In the genomic region with DNA sequence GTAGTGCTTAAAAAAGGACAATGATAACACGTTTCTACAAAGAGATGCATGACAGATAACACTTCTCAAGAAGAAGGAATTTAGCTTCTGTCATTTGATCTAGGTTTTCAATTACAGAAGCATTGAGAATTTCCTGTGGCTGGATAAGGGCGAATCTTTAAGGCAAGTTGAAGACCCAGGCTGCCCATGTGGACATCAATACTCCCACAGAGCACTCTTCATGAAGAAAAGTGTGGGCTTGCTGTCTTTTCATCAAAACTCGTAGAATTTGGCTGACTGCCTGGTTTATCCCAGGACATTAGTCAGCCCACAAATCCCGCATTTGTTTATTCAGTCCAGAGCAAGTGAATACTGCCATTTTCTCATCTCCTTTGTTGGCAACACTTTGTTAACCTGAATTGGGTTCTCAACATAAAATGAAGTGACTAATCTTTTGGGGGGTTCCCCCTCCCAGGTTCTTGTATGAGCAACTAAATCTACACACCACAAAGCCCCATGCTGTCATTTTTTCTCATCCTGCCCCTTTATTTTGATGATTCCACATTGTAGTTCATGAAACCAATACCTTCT, we compare ENCODE assay signal across 9 cellular contexts. TPM values are rescaled to one million over a fixed set of nuclear protein-coding genes. Genes with fewer than 3 reads are reported as not detected.
DNase-seq lines count a peak whose midpoint lies in the region; ATAC-seq and TF ChIP-seq lines count a peak whose summit lies in the region.
"Had no signal": no experiment of that assay in that cellular context is flagged by ENCODE, and none has a peak within 500 bp of the region (broad histone marks: within the 10 kb centered on the region; RNA-seq: fewer than 3 reads in every experiment).

No MANE protein-coding gene starts in this region.

- H3K4me1 ChIP-seq in mesodermal cell (ENCODE audit: control insufficient read depth, insufficient read depth, low read length, poor library complexity, severe bottlenecking) = peaks cover 31% of the 10 kb centered on the region
- peaks cover 0 to 3% (median 0%) of the 10 kb centered on the region in 4 donors for H3K4me1 ChIP-seq in Peyer's patch
- H3K4me1 ChIP-seq in Karpas-422 (ENCODE audit: low read length) = no peaks in the 10 kb centered on the region

- no peak overlapping the region for H2AFZ ChIP-seq in Karpas-422 (ENCODE audit: low read length)

- H3K4me3 ChIP-seq in mesodermal cell (ENCODE audit: extremely low read depth, insufficient read depth, low read length, poor library complexity, severe bottlenecking) (no peak overlapping the region), Peyer's patch (no peak overlapping the region), Karpas-422 (ENCODE audit: low read length) (no peak overlapping the region)
- H3K4me3 ChIP-seq: thoracic aorta had no signal

- peak overlapping the region; percentile 33 for H3K27ac ChIP-seq in mesodermal cell (ENCODE audit: low read depth, low read length, severe bottlenecking)
- no peak overlapping the region for H3K27ac ChIP-seq in Peyer's patch
- H3K27ac ChIP-seq in Karpas-422 (ENCODE audit: low read length) = no peak overlapping the region
- H3K27ac ChIP-seq: thoracic aorta had no signal

- H3K9ac ChIP-seq in Karpas-422 (ENCODE audit: low read length) = no peak overlapping the region

- DNase-seq in EH (ENCODE audit: low read depth) (peak; percentile 96), iPS-NIHi11 (ENCODE audit: low spot score) (no peak), Peyer's patch (no peak), Karpas-422 (no peak)
- DNase-seq in activated naive CD4-positive, alpha-beta T cell treated with anti-CD3 and anti-CD28 coated beads, Interleukin-2, amount 50 U/mL, for 16 hours = peak; percentile 32

- TF ChIP-seq POLR2A in Peyer's patch (IDR thresholded peaks at IDR 0.05) = no peak

- no peak overlapping the region for H3K4me2 ChIP-seq in Karpas-422 (ENCODE audit: low read depth, low read length, poor library complexity, severe bottlenecking)

- WGBS in mesodermal cell (ENCODE audit: insufficient coverage in 2 of 2), 2 experiments = 77 to 83% methylated on average over 3 to 4 of the region's 4 CpGs

- H3K9me3 ChIP-seq in mesodermal cell (ENCODE audit: control insufficient read depth, low read length) = no peaks in the 10 kb centered on the region
- H3K9me3 ChIP-seq in Peyer's patch = no peaks in the 10 kb centered on the region
- no peaks in the 10 kb centered on the region for H3K9me3 ChIP-seq in Karpas-422 (ENCODE audit: low read length)
- H3K9me3 ChIP-seq: thoracic aorta had no signal

- H3K36me3 ChIP-seq in mesodermal cell (ENCODE audit: control insufficient read depth, insufficient read depth, low read length) = no peaks in the 10 kb centered on the region
- no peaks in the 10 kb centered on the region for H3K36me3 ChIP-seq in Peyer's patch
- peaks cover 23% of the 10 kb centered on the region for H3K36me3 ChIP-seq in Karpas-422 (ENCODE audit: insufficient read depth, low read length)
- H3K36me3 ChIP-seq: thoracic aorta had no signal

- H4K20me1 ChIP-seq in Karpas-422 (ENCODE audit: insufficient read depth, low read depth, low read length) = no peaks in the 10 kb centered on the region

- no peaks in the 10 kb centered on the region for H3K79me2 ChIP-seq in Karpas-422 (ENCODE audit: low read length)

- TF ChIP-seq CTCF in Peyer's patch (IDR thresholded peaks at IDR 0.05) = no peak

- ATAC-seq in HG03378 (IDR thresholded peaks at IDR 0.05; ENCODE audit: unreplicated experiment) (peak; percentile 71), HG03139 (IDR thresholded peaks at IDR 0.05; ENCODE audit: unreplicated experiment) (no peak)

- H3K27me3 ChIP-seq in Peyer's patch = no peaks in the 10 kb centered on the region
- H3K27me3 ChIP-seq in Karpas-422 (ENCODE audit: low read length) = no peaks in the 10 kb centered on the region

- H3K9me2 ChIP-seq in Karpas-422 (replicated peaks; ENCODE audit: insufficient read depth, low read length) = no peaks in the 10 kb centered on the region

RNA-seq across cellular contexts. Expression of a gene that starts 43.4 kb away (rescaled TPM):
- 26.1 TPM for polyA plus RNA-seq in mesodermal cell (2013, experiment 1 of 2)
- 17.1 TPM for polyA plus RNA-seq in mesodermal cell (2013, experiment 2 of 2)
- 100 to 1,000 TPM in 3 of 4 donors, 10 to 100 TPM in 1; 15.7 to 375 (median 228) TPM for total RNA-seq in Peyer's patch
- total RNA-seq in Karpas-422 (2014; rRNA removed; shearing (Covaris generic); ENCODE audit: low replicate concordance) = 2.0 and 4.3 TPM in 2 replicates

RNA-seq across cellular contexts. Expression of a gene that starts 57.9 kb away (rescaled TPM):
- 0.48 TPM for polyA plus RNA-seq in mesodermal cell (2013, experiment 1 of 2)
- 0.81 TPM for polyA plus RNA-seq in mesodermal cell (2013, experiment 2 of 2)
- total RNA-seq in Peyer's patch = 100 to 1,000 TPM in 1 of 4 donors, 10 to 100 TPM in 3; 22.7 to 129 (median 52.0) TPM
- total RNA-seq in Karpas-422 (2014; rRNA removed; shearing (Covaris generic); ENCODE audit: low replicate concordance) = 14.5 and 35.3 TPM in 2 replicates
- total RNA-seq: thoracic aorta had no signal

RNA-seq across cellular contexts. Expression of a gene that starts 58.3 kb away (rescaled TPM):
- 12.2 TPM for polyA plus RNA-seq in mesodermal cell (2013, experiment 1 of 2)
- 11.9 TPM for polyA plus RNA-seq in mesodermal cell (2013, experiment 2 of 2)
- 10 to 100 TPM in 3 of 4 donors, not detected in 1; 12.9 to 37.1 (median 20.8) TPM for total RNA-seq in Peyer's patch
- total RNA-seq in Karpas-422 (2014; rRNA removed; shearing (Covaris generic); ENCODE audit: low replicate concordance) = 88.7 and 254 TPM in 2 replicates

Comparison
In these comparisons a context has a peak if more than half of its experiments do, and no peak if none do; other contexts are left out.
1. DNase-seq: peak in EH (single experiment) and activated naive CD4-positive, alpha-beta T cell treated with anti-CD3 and anti-CD28 coated beads, Interleukin-2, amount 50 U/mL, for 16 hours (single experiment); none in iPS-NIHi11 (single experiment), Peyer's patch (0 of 3) and Karpas-422 (single experiment).